ENCODE assay signal across 11 cellular contexts in genomic region chr9:96217358-96217755, GRCh38.
A peak's percentile ranks its signal among the peaks of the same experiment; 100 is the strongest.
DNase-seq lines count a peak whose midpoint lies in the region; ATAC-seq and TF ChIP-seq lines count a peak whose summit lies in the region.
"Had no signal": no experiment of that assay in that cellular context is flagged by ENCODE, and none has a peak within 500 bp of the region (broad histone marks: within the 10 kb centered on the region; RNA-seq: fewer than 3 reads in every experiment).

No MANE protein-coding gene starts in this region.

- peaks cover 0 to 7% of the 10 kb centered on the region in 2 donors for H3K27me3 ChIP-seq in tibial artery
- H3K27me3 ChIP-seq: uterus had no signal

- peak overlapping the region; percentile 84 for H3K4me3 Mint-ChIP-seq in T-helper 2 cell treated with Interferon-gamma antibody and Interleukin-4, amounts not matched to agents 5 μg/mL and 100 μg/mL, for 36 hours
- H3K4me3 Mint-ChIP-seq in mesothelial cell of epicardium: peak overlapping the region; percentile 66
- H3K4me3 Mint-ChIP-seq: memory B cell had no signal

- peaks cover 10% of the 10 kb centered on the region for H3K4me1 Mint-ChIP-seq in T-helper 2 cell treated with Interferon-gamma antibody and Interleukin-4, amounts not matched to agents 5 μg/mL and 100 μg/mL, for 36 hours (ENCODE audit: low read depth)
- peaks cover 22% of the 10 kb centered on the region for H3K4me1 Mint-ChIP-seq in mesothelial cell of epicardium

- peaks cover 0 to 24% (median 18%) of the 10 kb centered on the region in 4 donors for H3K4me1 ChIP-seq in tibial artery
- H3K4me1 ChIP-seq: uterus had no signal

- intact Hi-C loops in tibial artery (cut with DNase I; ENCODE audit: low total_unique reads): loop anchor here (5.0 to 10.0 kb wide), 2 partner anchors 343 to 490 kb away; partner anchors contain the start of gene ERCC6L2

- H3K4me3 ChIP-seq in coronary artery: peak overlapping the region; percentile 70
- H3K4me3 ChIP-seq in tibial artery: peak overlapping the region in 1 of 2 donors; percentile 53

- TF ChIP-seq CTCF in coronary artery (IDR thresholded peaks at IDR 0.05) (no peak), mesothelial cell of epicardium (IDR thresholded peaks at IDR 0.05; ENCODE audit: unreplicated experiment) (no peak), tibial artery (IDR thresholded peaks at IDR 0.05) (no peak)

- no peak for DNase-seq in T-helper 2 cell treated with Interferon-gamma antibody and Interleukin-4, amounts not matched to agents 5 μg/mL and 100 μg/mL, for 36 hours (ENCODE audit: low spot score)
- DNase-seq in T-helper 2 cell (no peak), coronary artery (ENCODE audit: low spot score) (no peak), mesothelial cell of epicardium (ENCODE audit: low spot score in 2 of 2, unreplicated experiment in 2 of 2) (no peak), tibial artery (peak in 1 of 2 donors; percentile 65), NCI-H2081 treated with DMSO at 0.1 percent for 48 hours (lab: John Stamatoyannopoulos, UW) (no peak), DMS153 treated with DMSO at 0.1 percent for 48 hours (lab: John Stamatoyannopoulos, UW; ENCODE audit: unreplicated experiment) (no peak)

- H3K9me3 Mint-ChIP-seq in T-helper 2 cell treated with Interferon-gamma antibody and Interleukin-4, amounts not matched to agents 5 μg/mL and 100 μg/mL, for 36 hours: no peaks in the 10 kb centered on the region
- H3K9me3 Mint-ChIP-seq in mesothelial cell of epicardium: no peaks in the 10 kb centered on the region
- H3K9me3 Mint-ChIP-seq: activated CD4-positive, alpha-beta T cell treated with anti-CD3 and anti-CD28 coated beads, Interleukin-2, amount 10 ng/mL, durations not matched to agents 7 days and 5 days; memory B cell had no signal

- no peaks in the 10 kb centered on the region for H3K9me3 ChIP-seq in tibial artery
- H3K9me3 ChIP-seq: uterus had no signal

- H3K36me3 Mint-ChIP-seq in T-helper 2 cell treated with Interferon-gamma antibody and Interleukin-4, amounts not matched to agents 5 μg/mL and 100 μg/mL, for 36 hours (ENCODE audit: low read depth): no peaks in the 10 kb centered on the region
- no peaks in the 10 kb centered on the region for H3K36me3 Mint-ChIP-seq in mesothelial cell of epicardium
- H3K36me3 Mint-ChIP-seq: memory B cell had no signal

- ATAC-seq in GM21381 (IDR thresholded peaks at IDR 0.05; ENCODE audit: unreplicated experiment): no peak

- peak overlapping the region; percentile 43 to 78 for H3K27ac ChIP-seq in coronary artery
- H3K27ac ChIP-seq in tibial artery: peak overlapping the region; percentile 53 to 64

- no peaks in the 10 kb centered on the region for H3K36me3 ChIP-seq in tibial artery
- H3K36me3 ChIP-seq: uterus had no signal

- H3K27ac Mint-ChIP-seq in T-helper 2 cell treated with Interferon-gamma antibody and Interleukin-4, amounts not matched to agents 5 μg/mL and 100 μg/mL, for 36 hours: no peak overlapping the region
- peak overlapping the region; percentile 68 for H3K27ac Mint-ChIP-seq in mesothelial cell of epicardium
- H3K27ac Mint-ChIP-seq: activated CD4-positive, alpha-beta T cell treated with anti-CD3 and anti-CD28 coated beads, Interleukin-2, amount 10 ng/mL, durations not matched to agents 7 days and 5 days; memory B cell had no signal

- H3K27me3 Mint-ChIP-seq in T-helper 2 cell treated with Interferon-gamma antibody and Interleukin-4, amounts not matched to agents 5 μg/mL and 100 μg/mL, for 36 hours (ENCODE audit: low read depth): peaks cover 47% of the 10 kb centered on the region
- peaks cover 29% of the 10 kb centered on the region for H3K27me3 Mint-ChIP-seq in mesothelial cell of epicardium (ENCODE audit: low read depth)
